ENCODE assay signal across 1 cellular context in the genomic region with DNA sequence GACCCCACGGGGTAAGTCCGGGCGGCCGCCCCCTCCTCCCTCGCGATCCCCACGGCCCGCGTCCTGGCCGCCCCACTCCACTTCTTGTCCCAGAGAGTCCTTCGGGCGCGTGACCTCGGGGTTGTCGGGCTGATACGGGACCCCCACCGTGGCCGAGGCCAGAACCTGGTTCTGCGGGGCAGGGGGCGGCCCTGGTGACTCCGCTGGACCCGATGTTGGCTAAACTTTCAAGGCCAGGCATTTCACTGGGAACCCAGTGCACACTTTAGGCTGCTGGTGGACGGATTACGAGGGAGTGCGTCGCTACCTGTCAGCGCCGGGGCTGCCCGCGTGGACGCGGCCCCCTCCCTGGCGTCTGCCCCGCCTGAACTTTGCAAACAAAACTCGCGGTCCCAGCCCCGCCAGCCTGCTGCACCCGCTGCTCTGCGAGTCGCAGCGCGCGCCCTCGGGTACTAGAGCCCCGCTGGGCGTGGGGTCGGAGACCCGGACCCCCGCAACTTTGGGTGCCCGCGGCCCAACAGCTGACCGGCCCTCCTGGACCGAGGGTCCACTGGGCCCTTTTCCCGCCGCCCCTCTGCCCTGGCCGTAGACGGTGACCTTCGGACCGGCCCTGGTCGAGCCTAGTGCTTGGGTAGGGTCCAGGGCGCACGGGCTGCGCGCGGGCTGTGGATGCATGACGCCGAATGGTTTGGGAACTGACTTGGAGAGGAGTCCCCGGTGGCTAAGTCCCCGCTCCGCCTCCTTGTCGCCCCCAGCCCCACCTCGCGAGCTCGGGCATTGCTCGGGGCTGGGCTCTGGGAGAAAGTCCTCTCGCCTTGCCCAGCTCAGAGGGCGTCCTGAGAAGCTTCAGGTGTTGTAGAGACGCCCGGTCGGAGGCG.
TF ChIP-seq lines count a peak whose summit lies in the region.

No MANE protein-coding gene starts in this region.

TF ChIP-seq in HepG2, 621 proteins besides CTCF, POLR2A, EP300 and RAD21 (continued from another document and continues in another):
- TF ChIP-seq, protein P1, sequence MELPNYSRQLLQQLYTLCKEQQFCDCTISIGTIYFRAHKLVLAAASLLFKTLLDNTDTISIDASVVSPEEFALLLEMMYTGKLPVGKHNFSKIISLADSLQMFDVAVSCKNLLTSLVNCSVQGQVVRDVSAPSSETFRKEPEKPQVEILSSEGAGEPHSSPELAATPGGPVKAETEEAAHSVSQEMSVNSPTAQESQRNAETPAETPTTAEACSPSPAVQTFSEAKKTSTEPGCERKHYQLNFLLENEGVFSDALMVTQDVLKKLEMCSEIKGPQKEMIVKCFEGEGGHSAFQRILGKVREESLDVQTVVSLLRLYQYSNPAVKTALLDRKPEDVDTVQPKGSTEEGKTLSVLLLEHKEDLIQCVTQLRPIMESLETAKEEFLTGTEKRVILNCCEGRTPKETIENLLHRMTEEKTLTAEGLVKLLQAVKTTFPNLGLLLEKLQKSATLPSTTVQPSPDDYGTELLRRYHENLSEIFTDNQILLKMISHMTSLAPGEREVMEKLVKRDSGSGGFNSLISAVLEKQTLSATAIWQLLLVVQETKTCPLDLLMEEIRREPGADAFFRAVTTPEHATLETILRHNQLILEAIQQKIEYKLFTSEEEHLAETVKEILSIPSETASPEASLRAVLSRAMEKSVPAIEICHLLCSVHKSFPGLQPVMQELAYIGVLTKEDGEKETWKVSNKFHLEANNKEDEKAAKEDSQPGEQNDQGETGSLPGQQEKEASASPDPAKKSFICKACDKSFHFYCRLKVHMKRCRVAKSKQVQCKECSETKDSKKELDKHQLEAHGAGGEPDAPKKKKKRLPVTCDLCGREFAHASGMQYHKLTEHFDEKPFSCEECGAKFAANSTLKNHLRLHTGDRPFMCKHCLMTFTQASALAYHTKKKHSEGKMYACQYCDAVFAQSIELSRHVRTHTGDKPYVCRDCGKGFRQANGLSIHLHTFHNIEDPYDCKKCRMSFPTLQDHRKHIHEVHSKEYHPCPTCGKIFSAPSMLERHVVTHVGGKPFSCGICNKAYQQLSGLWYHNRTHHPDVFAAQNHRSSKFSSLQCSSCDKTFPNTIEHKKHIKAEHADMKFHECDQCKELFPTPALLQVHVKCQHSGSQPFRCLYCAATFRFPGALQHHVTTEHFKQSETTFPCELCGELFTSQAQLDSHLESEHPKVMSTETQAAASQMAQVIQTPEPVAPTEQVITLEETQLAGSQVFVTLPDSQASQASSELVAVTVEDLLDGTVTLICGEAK (IDR thresholded peaks at IDR 0.05) = no peak
- TF ChIP-seq, protein P1 (CRISPR knock-in tag; IDR thresholded peaks at IDR 0.05) = peak; percentile 61
- TF ChIP-seq ZSCAN9 (CRISPR knock-in tag; IDR thresholded peaks at IDR 0.05; ENCODE audit: borderline replicate concordance) (no peak), ZNF749 (CRISPR knock-in tag; IDR thresholded peaks at IDR 0.05; ENCODE audit: borderline replicate concordance) (peak; percentile 83; the same call in 1 of the 2 replicates), NKX3-1 (CRISPR knock-in tag; IDR thresholded peaks at IDR 0.05) (0 out of 2 replicates have a peak, but pooled peaks have one; percentile 68), SNRNP70 (IDR thresholded peaks at IDR 0.05; ENCODE audit: low read depth, low read length) (no peak), TAF15 (IDR thresholded peaks at IDR 0.05; ENCODE audit: low read depth, low read length, poor library complexity, severe bottlenecking) (no peak), RFXANK (CRISPR knock-in tag; IDR thresholded peaks at IDR 0.05) (no peak), ZNF512B (CRISPR knock-in tag; IDR thresholded peaks at IDR 0.05; ENCODE audit: borderline replicate concordance) (no peak), ZNF75D (CRISPR knock-in tag; IDR thresholded peaks at IDR 0.05; ENCODE audit: borderline replicate concordance) (no peak), ZNF30 (CRISPR knock-in tag; IDR thresholded peaks at IDR 0.05) (peak; percentile 58), ZNF678 (CRISPR knock-in tag; IDR thresholded peaks at IDR 0.05) (no peak; the same call in 1 of the 2 replicates), ZNF652 (CRISPR knock-in tag; IDR thresholded peaks at IDR 0.05; ENCODE audit: borderline replicate concordance, low read depth) (no peak), ZNF660 (CRISPR knock-in tag; IDR thresholded peaks at IDR 0.05; ENCODE audit: borderline replicate concordance, low read depth) (no peak), REPIN1 (CRISPR knock-in tag; IDR thresholded peaks at IDR 0.05; ENCODE audit: borderline replicate concordance, low read depth) (0 out of 2 replicates have a peak, but pooled peaks have one; percentile 65), MED13 (CRISPR knock-in tag; IDR thresholded peaks at IDR 0.05) (peak; percentile 83), ZNF773 (CRISPR knock-in tag; IDR thresholded peaks at IDR 0.05; ENCODE audit: borderline replicate concordance) (peak; percentile 4; the same call in 1 of the 2 replicates), SIN3B (IDR thresholded peaks at IDR 0.05; ENCODE audit: low read length) (no peak), GFI1 (CRISPR knock-in tag; IDR thresholded peaks at IDR 0.05; ENCODE audit: borderline replicate concordance) (no peak), RFX5 (IDR thresholded peaks at IDR 0.05; ENCODE audit: low read depth, low read length) (no peak), ZFAT (CRISPR knock-in tag; conservative IDR thresholded peaks at IDR 0.05) (0 out of 2 replicates have a peak, but pooled peaks have one; percentile 10), TCF7L2 (IDR thresholded peaks at IDR 0.05; ENCODE audit: low read depth, low read length) (no peak), JUNB (CRISPR knock-in tag; IDR thresholded peaks at IDR 0.05; ENCODE audit: borderline replicate concordance) (0 out of 2 replicates have a peak, but pooled peaks have one; percentile 21), ZNF207 (IDR thresholded peaks at IDR 0.05; ENCODE audit: borderline replicate concordance) (no peak), NPAS2 (CRISPR knock-in tag; IDR thresholded peaks at IDR 0.05; ENCODE audit: borderline replicate concordance) (no peak), SKIL (CRISPR knock-in tag; IDR thresholded peaks at IDR 0.05; ENCODE audit: borderline replicate concordance) (peak; percentile 75), CC2D1A (CRISPR knock-in tag; IDR thresholded peaks at IDR 0.05) (no peak), RFXAP (CRISPR knock-in tag; IDR thresholded peaks at IDR 0.05; ENCODE audit: borderline replicate concordance) (peak; percentile 56; the same call in 1 of the 2 replicates), U2AF1 (optimal IDR thresholded peaks at IDR 0.05; ENCODE audit: low read depth, low read length) (peak; percentile 92), FIP1L1 (IDR thresholded peaks at IDR 0.05; ENCODE audit: borderline replicate concordance, insufficient read depth, low read depth, low read length) (no peak)
- TF ChIP-seq, protein P2, sequence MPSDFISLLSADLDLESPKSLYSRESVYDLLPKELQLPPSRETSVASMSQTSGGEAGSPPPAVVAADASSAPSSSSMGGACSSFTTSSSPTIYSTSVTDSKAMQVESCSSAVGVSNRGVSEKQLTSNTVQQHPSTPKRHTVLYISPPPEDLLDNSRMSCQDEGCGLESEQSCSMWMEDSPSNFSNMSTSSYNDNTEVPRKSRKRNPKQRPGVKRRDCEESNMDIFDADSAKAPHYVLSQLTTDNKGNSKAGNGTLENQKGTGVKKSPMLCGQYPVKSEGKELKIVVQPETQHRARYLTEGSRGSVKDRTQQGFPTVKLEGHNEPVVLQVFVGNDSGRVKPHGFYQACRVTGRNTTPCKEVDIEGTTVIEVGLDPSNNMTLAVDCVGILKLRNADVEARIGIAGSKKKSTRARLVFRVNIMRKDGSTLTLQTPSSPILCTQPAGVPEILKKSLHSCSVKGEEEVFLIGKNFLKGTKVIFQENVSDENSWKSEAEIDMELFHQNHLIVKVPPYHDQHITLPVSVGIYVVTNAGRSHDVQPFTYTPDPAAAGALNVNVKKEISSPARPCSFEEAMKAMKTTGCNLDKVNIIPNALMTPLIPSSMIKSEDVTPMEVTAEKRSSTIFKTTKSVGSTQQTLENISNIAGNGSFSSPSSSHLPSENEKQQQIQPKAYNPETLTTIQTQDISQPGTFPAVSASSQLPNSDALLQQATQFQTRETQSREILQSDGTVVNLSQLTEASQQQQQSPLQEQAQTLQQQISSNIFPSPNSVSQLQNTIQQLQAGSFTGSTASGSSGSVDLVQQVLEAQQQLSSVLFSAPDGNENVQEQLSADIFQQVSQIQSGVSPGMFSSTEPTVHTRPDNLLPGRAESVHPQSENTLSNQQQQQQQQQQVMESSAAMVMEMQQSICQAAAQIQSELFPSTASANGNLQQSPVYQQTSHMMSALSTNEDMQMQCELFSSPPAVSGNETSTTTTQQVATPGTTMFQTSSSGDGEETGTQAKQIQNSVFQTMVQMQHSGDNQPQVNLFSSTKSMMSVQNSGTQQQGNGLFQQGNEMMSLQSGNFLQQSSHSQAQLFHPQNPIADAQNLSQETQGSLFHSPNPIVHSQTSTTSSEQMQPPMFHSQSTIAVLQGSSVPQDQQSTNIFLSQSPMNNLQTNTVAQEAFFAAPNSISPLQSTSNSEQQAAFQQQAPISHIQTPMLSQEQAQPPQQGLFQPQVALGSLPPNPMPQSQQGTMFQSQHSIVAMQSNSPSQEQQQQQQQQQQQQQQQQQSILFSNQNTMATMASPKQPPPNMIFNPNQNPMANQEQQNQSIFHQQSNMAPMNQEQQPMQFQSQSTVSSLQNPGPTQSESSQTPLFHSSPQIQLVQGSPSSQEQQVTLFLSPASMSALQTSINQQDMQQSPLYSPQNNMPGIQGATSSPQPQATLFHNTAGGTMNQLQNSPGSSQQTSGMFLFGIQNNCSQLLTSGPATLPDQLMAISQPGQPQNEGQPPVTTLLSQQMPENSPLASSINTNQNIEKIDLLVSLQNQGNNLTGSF (CRISPR knock-in tag; IDR thresholded peaks at IDR 0.05) = no peak
- TF ChIP-seq, protein P3, sequence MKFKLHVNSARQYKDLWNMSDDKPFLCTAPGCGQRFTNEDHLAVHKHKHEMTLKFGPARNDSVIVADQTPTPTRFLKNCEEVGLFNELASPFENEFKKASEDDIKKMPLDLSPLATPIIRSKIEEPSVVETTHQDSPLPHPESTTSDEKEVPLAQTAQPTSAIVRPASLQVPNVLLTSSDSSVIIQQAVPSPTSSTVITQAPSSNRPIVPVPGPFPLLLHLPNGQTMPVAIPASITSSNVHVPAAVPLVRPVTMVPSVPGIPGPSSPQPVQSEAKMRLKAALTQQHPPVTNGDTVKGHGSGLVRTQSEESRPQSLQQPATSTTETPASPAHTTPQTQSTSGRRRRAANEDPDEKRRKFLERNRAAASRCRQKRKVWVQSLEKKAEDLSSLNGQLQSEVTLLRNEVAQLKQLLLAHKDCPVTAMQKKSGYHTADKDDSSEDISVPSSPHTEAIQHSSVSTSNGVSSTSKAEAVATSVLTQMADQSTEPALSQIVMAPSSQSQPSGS (CRISPR knock-in tag; IDR thresholded peaks at IDR 0.05) = 0 out of 2 replicates have a peak, but pooled peaks have one; percentile 66
